In genomic region chr5:132971483-132972435, GRCh38 we compare ENCODE assay signal across 18 cellular contexts.
A peak's percentile ranks its signal among the peaks of the same experiment; 100 is the strongest.
DNase-seq lines count a peak whose midpoint lies in the region; ATAC-seq and TF ChIP-seq lines count a peak whose summit lies in the region.
"Had no signal": no experiment of that assay in that cellular context is flagged by ENCODE, and none has a peak within 500 bp of the region (broad histone marks: within the 10 kb centered on the region; RNA-seq: fewer than 3 reads in every experiment).

No MANE protein-coding gene starts in this region.

- no peak for TF ChIP-seq CTCF in cardiac fibroblast (IDR thresholded peaks at IDR 0.05; ENCODE audit: low read depth, low read length)

- DNase-seq in ELF-1 (ENCODE audit: low read depth, low spot score) (peak; percentile 56), OCI-M1 (lab: John Stamatoyannopoulos, UW) (peak; percentile 79), cardiac fibroblast (ENCODE audit: low read depth in 2 of 2) (peak; percentile 41 to 44), kidney tubule cell (ENCODE audit: low spot score) (peak; percentile 25)
- DNase-seq: activated CD8-positive, alpha-beta T cell treated with anti-CD3 and anti-CD28 coated beads, Interleukin-2, amount 10 ng/mL, durations not matched to agents 7 days and 5 days; CD8-positive, alpha-beta T cell; effector memory CD4-positive, alpha-beta T cell; foreskin melanocyte; Kasumi-1; NCI-H1105 treated with DMSO at 0.1 percent for 48 hours; NCI-H2171 treated with DMSO at 0.1 percent for 48 hours; pancreas; T-helper 1 cell had no signal

- no peak for ATAC-seq in GM21825 (IDR thresholded peaks at IDR 0.05; ENCODE audit: unreplicated experiment)
- no peak for ATAC-seq in HG02840 (IDR thresholded peaks at IDR 0.05; ENCODE audit: low FRiP score, unreplicated experiment)
- no peak for ATAC-seq in GM18867 (IDR thresholded peaks at IDR 0.05; ENCODE audit: unreplicated experiment)
- no peak for ATAC-seq in HG03457 (IDR thresholded peaks at IDR 0.05; ENCODE audit: unreplicated experiment)
- ATAC-seq: activated CD8-positive, alpha-beta T cell treated with anti-CD3 and anti-CD28 coated beads, Interleukin-2, amount 10 ng/mL, durations not matched to agents 7 days and 5 days; CD8-positive, alpha-beta T cell; pancreas had no signal

- H3K4me3 ChIP-seq in cardiac fibroblast (replicated peaks in 1 of 2; ENCODE audit: low read depth in 2 of 2, low read length in 2 of 2), result no peak overlapping the region
- H3K4me3 ChIP-seq: pancreas, vagina had no signal

Comparison
In these comparisons a context has a peak if more than half of its experiments do, and no peak if none do; other contexts are left out.
1. DNase-seq: peak in every context shown above with its lines; median percentile 79 in OCI-M1; 56 in ELF-1; 42 in cardiac fibroblast; 25 in kidney tubule cell.